In the genomic region with DNA sequence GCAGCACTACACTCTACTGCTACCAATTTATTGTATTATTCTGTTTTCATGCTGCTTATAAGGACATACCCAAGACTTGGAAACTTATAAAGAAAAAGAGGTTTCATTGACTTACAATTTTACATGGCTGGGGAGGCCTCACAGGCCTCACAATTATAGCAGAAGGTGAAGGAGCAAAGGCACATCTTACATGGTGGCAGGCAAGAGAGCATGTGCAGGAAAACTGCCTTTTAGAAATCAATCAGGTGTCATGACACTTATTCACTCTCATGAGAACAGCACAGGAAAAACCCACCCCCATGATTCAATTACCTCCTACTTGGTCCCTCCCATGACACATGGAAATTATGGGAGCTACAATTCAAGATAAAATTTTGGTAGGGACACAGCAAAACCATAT, we compare ENCODE assay signal across 29 cellular contexts. TPM values are rescaled to one million over a fixed set of nuclear protein-coding genes. Genes with fewer than 3 reads are reported as not detected.
"Had no signal": no experiment of that assay in that cellular context is flagged by ENCODE, and none has a peak within 500 bp of the region (broad histone marks: within the 10 kb centered on the region; RNA-seq: fewer than 3 reads in every experiment).

No MANE protein-coding gene starts in this region.

- H3K36me3 ChIP-seq: stomach, suprapubic skin, thoracic aorta, thyroid gland, tibial artery, tibial nerve, transverse colon, upper lobe of left lung, upper lobe of right lung, uterus, vagina had no signal

- H3K27me3 ChIP-seq: stomach, suprapubic skin, testis, thyroid gland, tibial artery, tibial nerve, transverse colon, upper lobe of left lung, upper lobe of right lung, uterus, vagina had no signal

- FAIRE-seq: urothelium cell line had no signal

- H3K27ac ChIP-seq: stomach, suprapubic skin, testis, thoracic aorta, thyroid gland, tibial artery, tibial nerve, transverse colon, upper lobe of left lung, upper lobe of right lung, uterus, vagina had no signal

- H3K4me3 ChIP-seq: stomach, suprapubic skin, testis, thoracic aorta, thyroid gland, tibial artery, tibial nerve, transverse colon, upper lobe of left lung, upper lobe of right lung, uterus, vagina had no signal

- ATAC-seq: stimulated activated effector memory CD8-positive, alpha-beta T cell treated with anti-CD3 and anti-CD28 coated beads, Interleukin-12 subunit alpha, Interleukin-12 subunit beta, amount 100 ng/mL, for 72 hours; stimulated activated memory B cell treated with anti-CD40 and anti-IgM and Interleukin-4, amounts not matched to agents 10 μg/mL and 1 μg/mL and 100 μg/mL, for 72 hours; stimulated activated naive B cell treated with anti-CD40 and anti-IgM and Interleukin-4, amounts not matched to agents 10 μg/mL and 1 μg/mL and 100 μg/mL, for 72 hours; stimulated activated naive CD8-positive, alpha-beta T cell treated with anti-CD3 and anti-CD28 coated beads, Interleukin-15, amount 100 ng/mL, for 72 hours; stimulated activated naive CD8-positive, alpha-beta T cell treated with anti-CD3 and anti-CD28 coated beads, Interleukin-15, Interleukin-2, amounts not matched to agents 100 U/mL and 50 U/mL, for 24 hours; upper lobe of right lung had no signal

- H3K9me3 ChIP-seq: stomach, suprapubic skin, testis, thoracic aorta, thyroid gland, tibial artery, tibial nerve, transverse colon, upper lobe of left lung, upper lobe of right lung, uterus, vagina had no signal

- H3K4me1 ChIP-seq: stomach, suprapubic skin, testis, thyroid gland, tibial artery, tibial nerve, transverse colon, upper lobe of left lung, upper lobe of right lung, uterus, vagina had no signal

- DNase-seq: stimulated activated CD4-positive, alpha-beta T cell treated with anti-CD3 and anti-CD28 coated beads, Interleukin-2, amount 100 ng/mL, for 48 hours; stimulated activated CD4-positive, alpha-beta T cell treated with anti-CD3 and anti-CD28 coated beads, Interleukin-4, amount 100 ng/mL, for 1 hour; stimulated activated CD4-positive, alpha-beta T cell treated with anti-CD3 and anti-CD28 coated beads, Interleukin-4, amount 100 ng/mL, for 24 hours; stimulated activated CD4-positive, alpha-beta T cell treated with anti-CD3 and anti-CD28 coated beads, Interleukin-4, amount 100 ng/mL, for 4 hours; stimulated activated CD8-positive, alpha-beta memory T cell treated with anti-CD3 and anti-CD28 coated beads, Interleukin-4, amount 100 ng/mL, for 48 hours; stimulated activated naive B cell treated with anti-CD40 and anti-IgM and Interleukin-4, amounts not matched to agents 10 μg/mL and 1 μg/mL and 100 μg/mL, for 72 hours; stimulated activated naive CD4-positive, alpha-beta T cell; stimulated activated naive CD4-positive, alpha-beta T cell treated with Interleukin-2 at 50 U/mL for 16 hours; stimulated activated naive CD8-positive, alpha-beta T cell treated with anti-CD3 and anti-CD28 coated beads, Interleukin-15, amount 100 ng/mL, for 72 hours; stimulated activated naive CD8-positive, alpha-beta T cell treated with anti-CD3 and anti-CD28 coated beads, Interleukin-15, Interleukin-2, amounts not matched to agents 100 U/mL and 50 U/mL, for 24 hours; stomach; substantia nigra; testis; thyroid gland; tibial artery; transverse colon; trophoblast cell; upper lobe of left lung; upper lobe of right lung; uterus had no signal

RNA-seq across cellular contexts. Expression of gene GLYAT, which starts 49.6 kb away (rescaled TPM):
- total RNA-seq: stomach, thoracic aorta, thyroid gland, transverse colon, upper lobe of left lung, upper lobe of right lung, ureter, urinary bladder, uterus, vagina had no signal
- polyA plus RNA-seq: stomach had no signal
